Comparison of ENCODE assay signal across 11 cellular contexts in the genomic region with DNA sequence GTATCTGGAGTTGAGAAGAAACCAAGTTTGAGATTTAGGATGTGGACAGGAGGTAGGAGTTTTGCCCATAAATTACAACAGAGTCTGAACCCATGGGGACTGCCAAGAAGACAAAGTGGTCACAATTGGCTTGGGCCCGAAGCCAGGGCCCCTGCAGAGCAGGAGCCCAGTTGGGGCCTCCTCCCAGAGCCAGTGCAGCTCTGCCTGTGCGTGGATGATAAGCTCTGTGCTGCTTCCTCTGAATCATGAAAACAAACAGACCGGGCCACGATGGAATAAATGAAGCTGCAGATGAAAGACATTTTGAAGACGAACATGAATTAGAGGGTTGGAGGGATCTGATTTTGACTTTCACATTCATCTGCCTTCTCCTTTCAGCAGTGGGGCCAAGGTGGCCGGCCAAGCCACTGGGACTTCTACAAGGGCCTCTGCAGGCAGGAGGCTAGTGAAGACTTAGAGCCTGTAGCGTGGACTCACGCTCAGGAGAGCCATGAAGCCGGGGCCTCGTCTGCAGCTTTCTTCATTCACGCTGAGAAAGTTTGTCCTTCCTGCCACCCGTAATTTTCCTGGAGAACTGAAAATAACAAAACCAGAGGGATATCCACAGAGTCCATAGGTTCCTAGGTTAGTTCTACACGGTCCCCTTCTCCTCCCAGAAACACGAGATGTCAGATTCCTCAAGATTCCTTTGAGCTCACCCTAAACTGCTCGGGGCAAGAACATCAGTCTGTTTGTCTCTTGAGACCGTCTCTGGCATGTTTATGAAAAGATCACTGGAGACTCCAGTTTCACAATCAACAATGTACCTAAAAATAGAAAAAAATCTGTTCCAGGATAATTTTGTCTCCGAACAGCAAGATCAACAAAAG.
DNase-seq lines count a peak whose midpoint lies in the region; ATAC-seq, FAIRE-seq and TF ChIP-seq lines count a peak whose summit lies in the region.
"Had no signal": no experiment of that assay in that cellular context is flagged by ENCODE, and none has a peak within 500 bp of the region (broad histone marks: within the 10 kb centered on the region; RNA-seq: fewer than 3 reads in every experiment).

No MANE protein-coding gene starts in this region.

- H3K27ac ChIP-seq in SJSA1: peak overlapping the region; percentile 48; the same call in 1 of the 2 replicates
- H3K27ac ChIP-seq in fibroblast of lung (ENCODE audit: insufficient read depth, low read length): no peak overlapping the region
- no peak overlapping the region for H3K27ac ChIP-seq in pancreas

- H3K9ac ChIP-seq in fibroblast of lung (ENCODE audit: insufficient read depth, low read length): no peak overlapping the region

- TF ChIP-seq CTCF in fibroblast of lung (conservative IDR thresholded peaks at IDR 0.05 in 1 of 2, IDR thresholded peaks at IDR 0.05 in 1 of 2; ENCODE audit: low read depth in 1 of 2, low read length in 2 of 2) (no peak), pancreas (IDR thresholded peaks at IDR 0.05) (no peak)

- H3K27me3 Mint-ChIP-seq in natural killer cell treated with Interleukin-12 subunit alpha and Interleukin-12 subunit beta and Interleukin-15 and Interleukin-18, amount 100 ng/mL, for 72 hours: peaks cover 9 to 37% of the 10 kb centered on the region in 2 donors

- DNase-seq in EH (ENCODE audit: low read depth) (peak; percentile 88), SJSA1 (ENCODE audit: low read depth in 1 of 2, low spot score in 2 of 2) (peak in 1 of 2 experiments; percentile 25), fibroblast of lung (ENCODE audit: low read depth in 2 of 2) (peak; percentile 14 to 51), pancreas (peak in 2 of 6 donors; percentile 24), kidney glomerular epithelial cell (lab: John Stamatoyannopoulos, UW) (no peak)
- DNase-seq in natural killer cell treated with Interleukin-12 subunit alpha and Interleukin-12 subunit beta and Interleukin-15 and Interleukin-18, amount 100 ng/mL, for 72 hours (ENCODE audit: low spot score): no peak
- DNase-seq in activated effector memory CD4-positive, alpha-beta T cell treated with anti-CD3 and anti-CD28 coated beads, Interleukin-2, amount 50 U/mL, for 16 hours: no peak
- DNase-seq: naive thymus-derived CD8-positive, alpha-beta T cell; stimulated activated CD4-positive, alpha-beta T cell treated with anti-CD3 and anti-CD28 coated beads, Interleukin-4, amount 100 ng/mL, for 24 hours had no signal

- H4K20me1 ChIP-seq in fibroblast of lung (ENCODE audit: control insufficient read depth, extremely low read depth, insufficient read depth, low read length): no peaks in the 10 kb centered on the region

- no peaks in the 10 kb centered on the region for H3K36me3 Mint-ChIP-seq in natural killer cell treated with Interleukin-12 subunit alpha and Interleukin-12 subunit beta and Interleukin-15 and Interleukin-18, amount 100 ng/mL, for 72 hours
- H3K36me3 Mint-ChIP-seq: naive thymus-derived CD8-positive, alpha-beta T cell had no signal

- H3K4me3 ChIP-seq in SJSA1: no peak overlapping the region
- H3K4me3 ChIP-seq in fibroblast of lung (replicated peaks in 1 of 4; ENCODE audit: control extremely low read depth in 1 of 4, insufficient read depth in 1 of 4, low read depth in 3 of 4, low read length in 4 of 4): no peak overlapping the region
- no peak overlapping the region for H3K4me3 ChIP-seq in pancreas

- H3K79me2 ChIP-seq in fibroblast of lung (ENCODE audit: control insufficient read depth, insufficient read depth, low read length): no peaks in the 10 kb centered on the region

- no peak overlapping the region for H3K4me3 Mint-ChIP-seq in natural killer cell treated with Interleukin-12 subunit alpha and Interleukin-12 subunit beta and Interleukin-15 and Interleukin-18, amount 100 ng/mL, for 72 hours
- H3K4me3 Mint-ChIP-seq: naive thymus-derived CD8-positive, alpha-beta T cell had no signal

- no peak overlapping the region for H2AFZ ChIP-seq in fibroblast of lung (ENCODE audit: low read length)

- H3K9me3 Mint-ChIP-seq in natural killer cell treated with Interleukin-12 subunit alpha and Interleukin-12 subunit beta and Interleukin-15 and Interleukin-18, amount 100 ng/mL, for 72 hours: no peaks in the 10 kb centered on the region
- H3K9me3 Mint-ChIP-seq: naive thymus-derived CD8-positive, alpha-beta T cell had no signal

- peaks cover 28% of the 10 kb centered on the region for H3K4me1 ChIP-seq in SJSA1 (replicated peaks)
- H3K4me1 ChIP-seq in fibroblast of lung (ENCODE audit: control insufficient read depth, extremely low read depth, insufficient read depth, low read length): no peaks in the 10 kb centered on the region
- H3K4me1 ChIP-seq in pancreas: no peaks in the 10 kb centered on the region

- no peak for FAIRE-seq in pancreas (lab: Jason Lieb, UNC)
- FAIRE-seq: bronchial epithelial cell had no signal

- H3K36me3 ChIP-seq in SJSA1: no peaks in the 10 kb centered on the region
- H3K36me3 ChIP-seq in fibroblast of lung (ENCODE audit: control insufficient read depth, insufficient read depth, low read length): no peaks in the 10 kb centered on the region
- no peaks in the 10 kb centered on the region for H3K36me3 ChIP-seq in pancreas

- ATAC-seq in pancreas: peak in 3 of 4 donors; percentile 23 to 51 (median 43)
- no peak for ATAC-seq in HG03460 (IDR thresholded peaks at IDR 0.05; ENCODE audit: unreplicated experiment)
- no peak for ATAC-seq in natural killer cell treated with Interleukin-12 subunit alpha and Interleukin-12 subunit beta and Interleukin-15 and Interleukin-18, amount 100 ng/mL, for 72 hours
- ATAC-seq: naive thymus-derived CD8-positive, alpha-beta T cell had no signal

- H3K27ac Mint-ChIP-seq in natural killer cell treated with Interleukin-12 subunit alpha and Interleukin-12 subunit beta and Interleukin-15 and Interleukin-18, amount 100 ng/mL, for 72 hours: no peak overlapping the region

- WGBS in pancreas, 2 donors: 64 to 69% methylated on average over 17 of the region's 17 CpGs

- H3K9me3 ChIP-seq in SJSA1 (replicated peaks) (no peaks in the 10 kb centered on the region), fibroblast of lung (ENCODE audit: control insufficient read depth, insufficient read depth, low read depth, low read length) (no peaks in the 10 kb centered on the region), pancreas (no peaks in the 10 kb centered on the region)

- H3K4me1 Mint-ChIP-seq in natural killer cell treated with Interleukin-12 subunit alpha and Interleukin-12 subunit beta and Interleukin-15 and Interleukin-18, amount 100 ng/mL, for 72 hours (ENCODE audit: low read depth in 2 of 2): no peaks in the 10 kb centered on the region
- H3K4me1 Mint-ChIP-seq: naive thymus-derived CD8-positive, alpha-beta T cell had no signal

- H3K4me2 ChIP-seq in fibroblast of lung (ENCODE audit: extremely low read depth, insufficient read depth, low read length): no peak overlapping the region

- H3K27me3 ChIP-seq in SJSA1 (replicated peaks): no peaks in the 10 kb centered on the region
- no peaks in the 10 kb centered on the region for H3K27me3 ChIP-seq in fibroblast of lung (ENCODE audit: control insufficient read depth, insufficient read depth, low read length)
- H3K27me3 ChIP-seq in pancreas: no peaks in the 10 kb centered on the region

- intact Hi-C loops in pancreas (cut with DNase I): loop anchor here in 1 of 3 donors (5.0 kb wide), 1 partner anchor 455 kb away; the partner anchor contains the start of gene BAMBI

Comparison
In these comparisons a context has a peak if more than half of its experiments do, and no peak if none do; other contexts are left out.
1. DNase-seq: peak in EH (single experiment) and fibroblast of lung (2 of 2); none in kidney glomerular epithelial cell (single experiment), natural killer cell treated with Interleukin-12 subunit alpha and Interleukin-12 subunit beta and Interleukin-15 and Interleukin-18, amount 100 ng/mL, for 72 hours (single experiment) and activated effector memory CD4-positive, alpha-beta T cell treated with anti-CD3 and anti-CD28 coated beads, Interleukin-2, amount 50 U/mL, for 16 hours (single experiment).
2. ATAC-seq: peak in pancreas (3 of 4); none in HG03460 (single experiment) and natural killer cell treated with Interleukin-12 subunit alpha and Interleukin-12 subunit beta and Interleukin-15 and Interleukin-18, amount 100 ng/mL, for 72 hours (0 of 2).